In the genomic region with DNA sequence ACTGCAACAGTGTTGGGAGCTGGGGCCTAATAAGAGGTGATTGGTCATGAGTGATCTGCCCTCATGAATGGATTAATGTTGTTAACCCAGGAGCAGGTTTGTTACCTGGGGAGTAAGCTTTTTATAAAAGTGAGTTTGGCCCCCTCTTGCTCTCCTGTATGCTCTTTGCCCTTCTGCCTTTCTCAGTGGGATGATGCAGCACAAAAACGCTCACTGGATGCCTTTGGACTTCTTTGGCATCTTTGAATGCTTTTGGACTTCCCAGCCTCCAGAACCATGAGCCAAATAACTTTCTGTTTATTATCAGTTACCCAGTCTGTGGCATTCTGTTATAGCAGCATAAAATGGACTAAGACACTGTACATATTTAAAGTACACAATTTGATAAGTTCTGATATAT, we compare ENCODE assay signal across 1 cellular context.
TF ChIP-seq lines count a peak whose summit lies in the region.

No MANE protein-coding gene starts in this region.

TF ChIP-seq in IMR-90, 13 proteins besides CTCF, POLR2A, EP300 and RAD21:
- no peak for TF ChIP-seq RFX5 (IDR thresholded peaks at IDR 0.05; ENCODE audit: low read depth, low read length)
- TF ChIP-seq MXI1 (IDR thresholded peaks at IDR 0.05; ENCODE audit: borderline replicate concordance, low read depth, low read length) = no peak
- TF ChIP-seq RCOR1 (IDR thresholded peaks at IDR 0.05; ENCODE audit: insufficient replicate concordance, low read length) = no peak
